In genomic region chr19:42254850-42255765, GRCh38 we compare ENCODE assay signal across 8 cellular contexts. TPM values are rescaled to one million over a fixed set of nuclear protein-coding genes. Genes with fewer than 3 reads are reported as not detected.
A peak's percentile ranks its signal among the peaks of the same experiment; 100 is the strongest.
DNase-seq lines count a peak whose midpoint lies in the region; ATAC-seq and TF ChIP-seq lines count a peak whose summit lies in the region.

ERF (minus strand) TSS chr19:42255128; CDS start chr19:42254999, 129 bp downstream.

- DNase-seq in 8988T (peak; percentile 86), NCI-H510A (lab: John Stamatoyannopoulos, UW) (peak; percentile 88), coronary artery (ENCODE audit: low spot score) (peak; percentile 96), left lobe of liver (ENCODE audit: low spot score) (peak; percentile 97)
- DNase-seq in activated CD4-positive, alpha-beta T cell treated with anti-CD3 and anti-CD28 coated beads, Interleukin-2, amount 10 ng/mL, durations not matched to agents 7 days and 5 days: peak; percentile 91
- peak; percentile 93 to 94 for DNase-seq in stimulated activated CD4-positive, alpha-beta T cell treated with anti-CD3 and anti-CD28 coated beads, Interleukin-2, amount 100 ng/mL, for 24 hours

- no peak for TF ChIP-seq CTCF in coronary artery (IDR thresholded peaks at IDR 0.05)

- CTCF ChIA-PET in activated CD4-positive, alpha-beta T cell treated with anti-CD3 and anti-CD28 coated beads, Interleukin-2, amount 10 ng/mL, durations not matched to agents 7 days and 5 days (lab: Charles Lee): interaction anchor here (1.5 to 1.8 kb wide), 2 partner anchors 10 to 25 kb away, joined by 3 to 5 read pairs; no protein-coding TSS in a partner anchor

- H3K4me1 Mint-ChIP-seq in activated CD4-positive, alpha-beta T cell treated with anti-CD3 and anti-CD28 coated beads, Interleukin-2, amount 10 ng/mL, durations not matched to agents 7 days and 5 days: peaks cover 36% of the 10 kb centered on the region

- H3K36me3 Mint-ChIP-seq in activated CD4-positive, alpha-beta T cell treated with anti-CD3 and anti-CD28 coated beads, Interleukin-2, amount 10 ng/mL, durations not matched to agents 7 days and 5 days (ENCODE audit: low read depth): no peaks in the 10 kb centered on the region

- H3K27ac Mint-ChIP-seq in activated CD4-positive, alpha-beta T cell treated with anti-CD3 and anti-CD28 coated beads, Interleukin-2, amount 10 ng/mL, durations not matched to agents 7 days and 5 days: peak within 1 kb of the TSS; percentile 87

- peak within 1 kb of the TSS; percentile 76 for H3K4me3 Mint-ChIP-seq in activated CD4-positive, alpha-beta T cell treated with anti-CD3 and anti-CD28 coated beads, Interleukin-2, amount 10 ng/mL, durations not matched to agents 7 days and 5 days

- no peaks in the 10 kb centered on the region for H3K9me3 Mint-ChIP-seq in activated CD4-positive, alpha-beta T cell treated with anti-CD3 and anti-CD28 coated beads, Interleukin-2, amount 10 ng/mL, durations not matched to agents 7 days and 5 days

- peak within 1 kb of the TSS; percentile 99 for H3K27ac ChIP-seq in coronary artery

- peak within 1 kb of the TSS; percentile 97 for H3K4me3 ChIP-seq in coronary artery

- POLR2A ChIA-PET in activated CD4-positive, alpha-beta T cell treated with anti-CD3 and anti-CD28 coated beads, Interleukin-2, amount 10 ng/mL, durations not matched to agents 7 days and 5 days (lab: Charles Lee): interaction anchor here (0.6 kb wide), 1 partner anchor 9 kb away, joined by 3 read pairs; no protein-coding TSS in a partner anchor

- H3K27me3 Mint-ChIP-seq in activated CD4-positive, alpha-beta T cell treated with anti-CD3 and anti-CD28 coated beads, Interleukin-2, amount 10 ng/mL, durations not matched to agents 7 days and 5 days: peaks cover 12% of the 10 kb centered on the region

- ATAC-seq in GM18858 (IDR thresholded peaks at IDR 0.05; ENCODE audit: unreplicated experiment) (peak; percentile 60), HG03196 (IDR thresholded peaks at IDR 0.05; ENCODE audit: unreplicated experiment) (peak; percentile 70), left lobe of liver (peak; percentile 82)

RNA-seq across cellular contexts. Expression of gene ERF, which starts in this region (rescaled TPM):
- 10 to 100 TPM; 56.5 to 57.9 TPM for total RNA-seq in activated CD4-positive, alpha-beta T cell treated with anti-CD3 and anti-CD28 coated beads, Interleukin-2, amount 10 ng/mL, durations not matched to agents 7 days and 5 days
- 35.9 TPM for total RNA-seq in left lobe of liver

Comparison
In these comparisons a context has a peak if more than half of its experiments do, and no peak if none do; other contexts are left out.
1. Peak in every context shown above with its lines: DNase-seq, ATAC-seq, H3K4me3 ChIP-seq and H3K27ac ChIP-seq.